In the genomic region with DNA sequence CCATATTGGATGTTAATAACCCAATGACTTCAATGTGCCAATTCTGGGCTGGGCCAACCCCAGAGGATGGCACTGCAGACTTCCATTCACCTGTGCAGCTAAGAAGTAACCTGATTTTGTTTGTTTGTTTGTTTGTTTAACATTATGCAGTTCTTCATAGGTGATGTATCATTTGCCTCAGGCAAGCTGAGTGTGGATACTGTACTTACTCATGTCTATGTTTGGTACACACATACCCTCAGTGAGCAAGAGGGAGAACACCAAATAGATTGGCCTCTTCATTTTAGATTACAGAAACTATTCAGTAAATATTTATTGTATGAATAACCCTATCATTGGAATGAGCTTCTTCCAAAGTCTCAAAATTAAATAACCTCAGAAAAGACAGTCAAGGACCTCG, we compare ENCODE assay signal across 36 cellular contexts.
"Had no signal": no experiment of that assay in that cellular context is flagged by ENCODE, and none has a peak within 500 bp of the region (broad histone marks: within the 10 kb centered on the region; RNA-seq: fewer than 3 reads in every experiment).

No MANE protein-coding gene starts in this region.

- H3K27ac Mint-ChIP-seq: activated CD4-positive, alpha-beta memory T cell treated with anti-CD3 and anti-CD28 coated beads, Interleukin-2, amount 10 ng/mL, durations not matched to agents 7 days and 5 days; activated CD4-positive, alpha-beta T cell treated with anti-CD3 and anti-CD28 coated beads for 36 hours; activated CD4-positive, alpha-beta T cell treated with anti-CD3 and anti-CD28 coated beads, Interleukin-2, amount 10 ng/mL, durations not matched to agents 7 days and 5 days; activated CD8-positive, alpha-beta memory T cell treated with anti-CD3 and anti-CD28 coated beads, Interleukin-2, amount 10 ng/mL, durations not matched to agents 7 days and 5 days; activated CD8-positive, alpha-beta T cell treated with anti-CD3 and anti-CD28 coated beads, Interleukin-2, amount 10 ng/mL, durations not matched to agents 7 days and 5 days; activated naive CD4-positive, alpha-beta T cell treated with anti-CD3 and anti-CD28 coated beads, Interleukin-2, amount 50 U/mL, for 72 hours; activated naive CD8-positive, alpha-beta T cell treated with anti-CD3 and anti-CD28 coated beads for 36 hours; activated T-cell treated with anti-CD3 and anti-CD28 coated beads, Interleukin-2, amount 50 U/mL, for 24 hours; activated T-helper 2 cell treated with anti-CD3 and anti-CD28 coated beads, Interferon-gamma antibody, Interleukin-2, Interleukin-4, amounts not matched to agents 10 μg/mL and 5 μg/mL and 100 μg/mL, durations not matched to agents 14 hours and 24 hours and 36 hours; T-helper 1 cell treated with Interleukin-12 subunit alpha and Interleukin-12 subunit beta and Interleukin-4 antibody, amounts not matched to agents 30 μg/mL and 1 μg/mL, for 36 hours; T-helper 2 cell treated with Interferon-gamma antibody and Interleukin-4, amounts not matched to agents 5 μg/mL and 100 μg/mL, for 36 hours; WTC11 had no signal

- H3K4me3 Mint-ChIP-seq: activated CD4-positive, alpha-beta memory T cell treated with anti-CD3 and anti-CD28 coated beads, Interleukin-2, amount 10 ng/mL, durations not matched to agents 7 days and 5 days; activated CD4-positive, alpha-beta T cell treated with anti-CD3 and anti-CD28 coated beads for 36 hours; activated CD4-positive, alpha-beta T cell treated with anti-CD3 and anti-CD28 coated beads, Interleukin-2, amount 10 ng/mL, durations not matched to agents 7 days and 5 days; activated CD8-positive, alpha-beta memory T cell treated with anti-CD3 and anti-CD28 coated beads, Interleukin-2, amount 10 ng/mL, durations not matched to agents 7 days and 5 days; activated CD8-positive, alpha-beta T cell treated with anti-CD3 and anti-CD28 coated beads, Interleukin-2, amount 10 ng/mL, durations not matched to agents 7 days and 5 days; activated naive CD8-positive, alpha-beta T cell treated with anti-CD3 and anti-CD28 coated beads for 36 hours; activated T-cell treated with anti-CD3 and anti-CD28 coated beads, Interleukin-2, amount 50 U/mL, for 24 hours; T-helper 1 cell treated with Interleukin-12 subunit alpha and Interleukin-12 subunit beta and Interleukin-4 antibody, amounts not matched to agents 30 μg/mL and 1 μg/mL, for 36 hours; T-helper 2 cell treated with Interferon-gamma antibody and Interleukin-4, amounts not matched to agents 5 μg/mL and 100 μg/mL, for 36 hours; WTC11 had no signal

- H3K9me3 ChIP-seq: adrenal gland, body of pancreas had no signal

- ATAC-seq: activated CD4-positive, alpha-beta T cell treated with anti-CD3 and anti-CD28 coated beads for 36 hours; activated CD4-positive, CD25-positive, alpha-beta regulatory T cell treated with anti-CD3 and anti-CD28 coated beads, Interleukin-2, amount 50 U/mL, for 24 hours; activated CD8-positive, alpha-beta memory T cell treated with anti-CD3 and anti-CD28 coated beads, Interleukin-2, amount 10 ng/mL, durations not matched to agents 7 days and 5 days; activated CD8-positive, alpha-beta T cell treated with anti-CD3 and anti-CD28 coated beads, Interleukin-2, amount 10 ng/mL, durations not matched to agents 7 days and 5 days; activated naive CD4-positive, alpha-beta T cell treated with anti-CD3 and anti-CD28 coated beads, Interleukin-2, amount 50 U/mL, for 72 hours; body of pancreas; WTC11 had no signal

- H3K27ac ChIP-seq: adrenal gland, body of pancreas, brain microvascular endothelial cell, WERI-Rb-1 had no signal

- H3K4me1 Mint-ChIP-seq: activated CD4-positive, alpha-beta memory T cell treated with anti-CD3 and anti-CD28 coated beads, Interleukin-2, amount 10 ng/mL, durations not matched to agents 7 days and 5 days; activated CD4-positive, alpha-beta T cell treated with anti-CD3 and anti-CD28 coated beads for 36 hours; activated CD4-positive, alpha-beta T cell treated with anti-CD3 and anti-CD28 coated beads, Interleukin-2, amount 10 ng/mL, durations not matched to agents 7 days and 5 days; activated CD8-positive, alpha-beta memory T cell treated with anti-CD3 and anti-CD28 coated beads, Interleukin-2, amount 10 ng/mL, durations not matched to agents 7 days and 5 days; activated naive CD8-positive, alpha-beta T cell treated with anti-CD3 and anti-CD28 coated beads for 36 hours had no signal

- H3K9me3 Mint-ChIP-seq: activated CD4-positive, alpha-beta memory T cell treated with anti-CD3 and anti-CD28 coated beads, Interleukin-2, amount 10 ng/mL, durations not matched to agents 7 days and 5 days; activated CD4-positive, alpha-beta T cell treated with anti-CD3 and anti-CD28 coated beads, Interleukin-2, amount 10 ng/mL, durations not matched to agents 7 days and 5 days; activated naive CD4-positive, alpha-beta T cell treated with anti-CD3 and anti-CD28 coated beads, Interleukin-2, amount 50 U/mL, for 72 hours; activated naive CD8-positive, alpha-beta T cell treated with anti-CD3 and anti-CD28 coated beads for 36 hours; activated T-cell treated with anti-CD3 and anti-CD28 coated beads, Interleukin-2, amount 50 U/mL, for 24 hours; activated T-helper 2 cell treated with anti-CD3 and anti-CD28 coated beads, Interferon-gamma antibody, Interleukin-2, Interleukin-4, amounts not matched to agents 10 μg/mL and 5 μg/mL and 100 μg/mL, durations not matched to agents 14 hours and 24 hours and 36 hours; T-helper 1 cell treated with Interleukin-12 subunit alpha and Interleukin-12 subunit beta and Interleukin-4 antibody, amounts not matched to agents 30 μg/mL and 1 μg/mL, for 36 hours; T-helper 2 cell treated with Interferon-gamma antibody and Interleukin-4, amounts not matched to agents 5 μg/mL and 100 μg/mL, for 36 hours had no signal

- DNase-seq: activated CD4-positive, alpha-beta memory T cell treated with anti-CD3 and anti-CD28 coated beads, Interleukin-2, amount 10 ng/mL, durations not matched to agents 7 days and 5 days; activated CD4-positive, alpha-beta T cell treated with anti-CD3 and anti-CD28 coated beads for 1 hour; activated CD4-positive, alpha-beta T cell treated with anti-CD3 and anti-CD28 coated beads for 36 hours; activated CD4-positive, alpha-beta T cell treated with anti-CD3 and anti-CD28 coated beads for 48 hours; activated CD4-positive, alpha-beta T cell treated with anti-CD3 and anti-CD28 coated beads, Interleukin-2, amount 10 ng/mL, durations not matched to agents 7 days and 5 days; activated CD4-positive, alpha-beta T cell treated with anti-CD3 and anti-CD28 coated beads, Interleukin-2, amount 50 U/mL, for 48 hours; activated CD4-positive, CD25-positive, alpha-beta regulatory T cell; activated CD8-positive, alpha-beta memory T cell treated with anti-CD3 and anti-CD28 coated beads for 24 hours; activated CD8-positive, alpha-beta memory T cell treated with anti-CD3 and anti-CD28 coated beads, Interleukin-2, amount 10 ng/mL, durations not matched to agents 7 days and 5 days; activated CD8-positive, alpha-beta memory T cell treated with anti-CD3 and anti-CD28 coated beads, Interleukin-2, amount 50 U/mL, for 48 hours; activated CD8-positive, alpha-beta T cell treated with anti-CD3 and anti-CD28 coated beads, Interleukin-2, amount 10 ng/mL, durations not matched to agents 7 days and 5 days; activated effector memory CD4-positive, alpha-beta T cell treated with Interleukin-2 at 50 U/mL for 16 hours; activated gamma-delta T cell; activated naive CD4-positive, alpha-beta T cell treated with anti-CD3 and anti-CD28 coated beads, Interleukin-2, amount 50 U/mL, for 16 hours; activated naive CD4-positive, alpha-beta T cell treated with Interleukin-2 at 50 U/mL for 16 hours; activated naive CD8-positive, alpha-beta T cell treated with anti-CD3 and anti-CD28 coated beads for 36 hours; activated T-cell treated with anti-CD3 and anti-CD28 coated beads, Interleukin-2, amount 50 U/mL, for 24 hours; activated T-cell treated with anti-CD3 and anti-CD28 coated beads, Interleukin-2, amount 50 U/mL, for 48 hours; adrenal gland; amniotic stem cell; aorta; body of pancreas; brain microvascular endothelial cell; central memory CD4-positive, alpha-beta T cell; T-helper 1 cell; T-helper 2 cell; T-helper 9 cell; WERI-Rb-1 had no signal

- H3K4me3 ChIP-seq: adrenal gland, body of pancreas had no signal

- H3K36me3 Mint-ChIP-seq: activated CD8-positive, alpha-beta memory T cell treated with anti-CD3 and anti-CD28 coated beads, Interleukin-2, amount 10 ng/mL, durations not matched to agents 7 days and 5 days; activated naive CD4-positive, alpha-beta T cell treated with anti-CD3 and anti-CD28 coated beads, Interleukin-2, amount 50 U/mL, for 72 hours; activated naive CD8-positive, alpha-beta T cell treated with anti-CD3 and anti-CD28 coated beads for 36 hours; WTC11 had no signal

- H3K4me1 ChIP-seq: adrenal gland, body of pancreas had no signal

- FAIRE-seq: astrocyte, TTC549 had no signal

- H3K36me3 ChIP-seq: adrenal gland, brain microvascular endothelial cell, WERI-Rb-1 had no signal

- H3K27me3 ChIP-seq: adrenal gland, body of pancreas, brain microvascular endothelial cell had no signal

- H3K27me3 Mint-ChIP-seq: activated CD4-positive, alpha-beta memory T cell treated with anti-CD3 and anti-CD28 coated beads, Interleukin-2, amount 10 ng/mL, durations not matched to agents 7 days and 5 days; activated CD4-positive, alpha-beta T cell treated with anti-CD3 and anti-CD28 coated beads, Interleukin-2, amount 10 ng/mL, durations not matched to agents 7 days and 5 days; activated CD8-positive, alpha-beta memory T cell treated with anti-CD3 and anti-CD28 coated beads, Interleukin-2, amount 10 ng/mL, durations not matched to agents 7 days and 5 days; activated naive CD8-positive, alpha-beta T cell treated with anti-CD3 and anti-CD28 coated beads for 36 hours had no signal
